Comparison of ENCODE assay signal across 27 cellular contexts in the genomic region with DNA sequence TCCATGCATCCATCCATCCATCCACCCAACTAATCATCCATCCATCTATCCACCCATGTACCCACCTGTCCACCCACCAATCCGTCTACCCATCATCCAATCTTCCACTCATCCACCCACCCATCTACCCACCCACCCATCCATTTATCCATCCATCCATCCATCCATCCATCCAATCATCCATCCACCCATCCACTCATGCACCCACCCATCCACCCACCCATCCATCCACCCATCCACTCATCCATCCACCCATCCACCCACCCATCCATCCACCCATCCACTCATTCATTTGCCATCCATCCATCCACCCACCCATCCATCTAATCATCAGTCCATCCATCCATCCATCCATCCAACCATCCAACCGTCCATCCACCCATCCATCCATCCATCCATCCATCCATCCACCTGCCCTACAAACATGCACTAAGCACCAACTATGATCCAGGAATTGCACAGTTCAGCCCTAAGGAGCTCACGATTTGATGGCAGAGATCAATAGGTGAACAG. TPM values are rescaled to one million over a fixed set of nuclear protein-coding genes. Genes with fewer than 3 reads are reported as not detected.
A peak's percentile ranks its signal among the peaks of the same experiment; 100 is the strongest.
DNase-seq lines count a peak whose midpoint lies in the region; ATAC-seq and TF ChIP-seq lines count a peak whose summit lies in the region.
"Had no signal": no experiment of that assay in that cellular context is flagged by ENCODE, and none has a peak within 500 bp of the region (broad histone marks: within the 10 kb centered on the region; RNA-seq: fewer than 3 reads in every experiment).

No MANE protein-coding gene starts in this region.

- peak overlapping the region; percentile 24 for H3K27ac Mint-ChIP-seq in activated CD8-positive, alpha-beta T cell treated with anti-CD3 and anti-CD28 coated beads, Interleukin-2, amount 10 ng/mL, durations not matched to agents 7 days and 5 days
- no peak overlapping the region for H3K27ac Mint-ChIP-seq in activated CD8-positive, alpha-beta T cell treated with anti-CD3 and anti-CD28 coated beads for 36 hours
- peak overlapping the region; percentile 75 for H3K27ac Mint-ChIP-seq in T-helper 1 cell treated with Interleukin-12 subunit alpha and Interleukin-12 subunit beta and Interleukin-4 antibody, amounts not matched to agents 30 μg/mL and 1 μg/mL, for 36 hours
- peak overlapping the region in 5 of 6 donors; percentile 10 to 98 (median 74) for H3K27ac Mint-ChIP-seq in naive B cell
- H3K27ac Mint-ChIP-seq: activated naive CD8-positive, alpha-beta T cell treated with anti-CD3 and anti-CD28 coated beads, Interleukin-2, amount 50 U/mL, for 24 hours; nephron had no signal

- POLR2A ChIA-PET in activated CD8-positive, alpha-beta T cell treated with anti-CD3 and anti-CD28 coated beads, Interleukin-2, amount 10 ng/mL, durations not matched to agents 7 days and 5 days (lab: Charles Lee): interaction anchor here (2.5 kb wide), 1 partner anchor 42 kb away, joined by 15 read pairs; a partner anchor contains a TSS
- POLR2A ChIA-PET in activated CD8-positive, alpha-beta T cell treated with anti-CD3 and anti-CD28 coated beads for 36 hours (lab: Charles Lee): interaction anchor here (1.2 to 2.0 kb wide), 2 partner anchors 9 to 13 kb away, joined by 3 to 6 read pairs; no protein-coding TSS in a partner anchor

- H3K36me3 Mint-ChIP-seq in activated CD8-positive, alpha-beta T cell treated with anti-CD3 and anti-CD28 coated beads, Interleukin-2, amount 10 ng/mL, durations not matched to agents 7 days and 5 days (ENCODE audit: low read depth): no peaks in the 10 kb centered on the region
- H3K36me3 Mint-ChIP-seq in activated CD8-positive, alpha-beta T cell treated with anti-CD3 and anti-CD28 coated beads for 36 hours (ENCODE audit: low read depth): no peaks in the 10 kb centered on the region
- H3K36me3 Mint-ChIP-seq in T-helper 1 cell treated with Interleukin-12 subunit alpha and Interleukin-12 subunit beta and Interleukin-4 antibody, amounts not matched to agents 30 μg/mL and 1 μg/mL, for 36 hours (ENCODE audit: low read depth): peaks cover 3% of the 10 kb centered on the region
- H3K36me3 Mint-ChIP-seq in naive B cell: no peaks in the 10 kb centered on the region

- no peak for TF ChIP-seq CTCF in activated CD8-positive, alpha-beta T cell treated with anti-CD3 and anti-CD28 coated beads for 36 hours (IDR thresholded peaks at IDR 0.05)

- ATAC-seq in activated CD8-positive, alpha-beta T cell treated with anti-CD3 and anti-CD28 coated beads, Interleukin-2, amount 10 ng/mL, durations not matched to agents 7 days and 5 days: no peak
- no peak for ATAC-seq in activated CD8-positive, alpha-beta T cell treated with anti-CD3 and anti-CD28 coated beads for 36 hours
- ATAC-seq in naive B cell (ENCODE audit: low read depth in 2 of 2): no peak
- ATAC-seq: activated naive CD8-positive, alpha-beta T cell treated with anti-CD3 and anti-CD28 coated beads, Interleukin-2, amount 50 U/mL, for 24 hours; Right ventricle myocardium inferior; upper lobe of right lung had no signal

- H3K27me3 Mint-ChIP-seq in activated CD8-positive, alpha-beta T cell treated with anti-CD3 and anti-CD28 coated beads, Interleukin-2, amount 10 ng/mL, durations not matched to agents 7 days and 5 days (ENCODE audit: low read depth): no peaks in the 10 kb centered on the region
- no peaks in the 10 kb centered on the region for H3K27me3 Mint-ChIP-seq in activated CD8-positive, alpha-beta T cell treated with anti-CD3 and anti-CD28 coated beads for 36 hours
- no peaks in the 10 kb centered on the region for H3K27me3 Mint-ChIP-seq in T-helper 1 cell treated with Interleukin-12 subunit alpha and Interleukin-12 subunit beta and Interleukin-4 antibody, amounts not matched to agents 30 μg/mL and 1 μg/mL, for 36 hours (ENCODE audit: low read depth)
- peaks cover 0 to 4% (median 0%) of the 10 kb centered on the region in 3 donors for H3K27me3 Mint-ChIP-seq in naive B cell
- H3K27me3 Mint-ChIP-seq: activated naive CD8-positive, alpha-beta T cell treated with anti-CD3 and anti-CD28 coated beads, Interleukin-2, amount 50 U/mL, for 24 hours had no signal

- H3K9me3 Mint-ChIP-seq in activated CD8-positive, alpha-beta T cell treated with anti-CD3 and anti-CD28 coated beads, Interleukin-2, amount 10 ng/mL, durations not matched to agents 7 days and 5 days (ENCODE audit: insufficient read depth): no peaks in the 10 kb centered on the region
- no peaks in the 10 kb centered on the region for H3K9me3 Mint-ChIP-seq in activated CD8-positive, alpha-beta T cell treated with anti-CD3 and anti-CD28 coated beads for 36 hours
- no peaks in the 10 kb centered on the region for H3K9me3 Mint-ChIP-seq in T-helper 1 cell treated with Interleukin-12 subunit alpha and Interleukin-12 subunit beta and Interleukin-4 antibody, amounts not matched to agents 30 μg/mL and 1 μg/mL, for 36 hours
- H3K9me3 Mint-ChIP-seq in naive B cell: no peaks in the 10 kb centered on the region
- H3K9me3 Mint-ChIP-seq: activated naive CD8-positive, alpha-beta T cell treated with anti-CD3 and anti-CD28 coated beads, Interleukin-2, amount 50 U/mL, for 24 hours; CD4-positive, CD25-positive, alpha-beta regulatory T cell; nephron had no signal

- H3K4me3 Mint-ChIP-seq in activated CD8-positive, alpha-beta T cell treated with anti-CD3 and anti-CD28 coated beads, Interleukin-2, amount 10 ng/mL, durations not matched to agents 7 days and 5 days: no peak overlapping the region
- no peak overlapping the region for H3K4me3 Mint-ChIP-seq in activated CD8-positive, alpha-beta T cell treated with anti-CD3 and anti-CD28 coated beads for 36 hours
- H3K4me3 Mint-ChIP-seq in T-helper 1 cell treated with Interleukin-12 subunit alpha and Interleukin-12 subunit beta and Interleukin-4 antibody, amounts not matched to agents 30 μg/mL and 1 μg/mL, for 36 hours: peak overlapping the region; percentile 51
- no peak overlapping the region for H3K4me3 Mint-ChIP-seq in naive B cell
- H3K4me3 Mint-ChIP-seq: activated naive CD8-positive, alpha-beta T cell treated with anti-CD3 and anti-CD28 coated beads, Interleukin-2, amount 50 U/mL, for 24 hours; nephron had no signal

- CTCF ChIA-PET in activated CD8-positive, alpha-beta T cell treated with anti-CD3 and anti-CD28 coated beads, Interleukin-2, amount 10 ng/mL, durations not matched to agents 7 days and 5 days (lab: Charles Lee): interaction anchor here (1.0 kb wide), 1 partner anchor 136 kb away, joined by 3 read pairs; a partner anchor contains a TSS
- CTCF ChIA-PET in activated CD8-positive, alpha-beta T cell treated with anti-CD3 and anti-CD28 coated beads for 36 hours (lab: Charles Lee): no interaction called here

- no peak for DNase-seq in activated CD8-positive, alpha-beta T cell treated with anti-CD3 and anti-CD28 coated beads, Interleukin-2, amount 10 ng/mL, durations not matched to agents 7 days and 5 days
- no peak for DNase-seq in activated CD8-positive, alpha-beta T cell treated with anti-CD3 and anti-CD28 coated beads for 36 hours
- no peak for DNase-seq in naive B cell
- no peak for DNase-seq in RKO (ENCODE audit: low spot score)
- no peak for DNase-seq in nucleus accumbens (lab: John Stamatoyannopoulos, UW)
- DNase-seq in AG20443 (ENCODE audit: low spot score): no peak
- no peak for DNase-seq in middle frontal gyrus (ENCODE audit: extremely low spot score, low spot score)
- DNase-seq: activated CD4-positive, alpha-beta T cell treated with anti-CD3 and anti-CD28 coated beads for 4 hours; activated gamma-delta T cell treated with Interleukin-2 at 50 U/mL for 16 hours; activated naive CD8-positive, alpha-beta T cell treated with anti-CD3 and anti-CD28 coated beads, Interleukin-2, amount 50 U/mL, for 24 hours; activated T-cell treated with anti-CD3 and anti-CD28 coated beads, Interleukin-2, amount 50 U/mL, for 48 hours; caudate nucleus; CD4-positive, CD25-positive, alpha-beta regulatory T cell; cortex of kidney; effector memory CD4-positive, alpha-beta T cell; erythroblast; HCEC 1CT; NCI-H1417 treated with DMSO at 0.1 percent for 48 hours; NCI-H2081; NCI-H526 treated with DMSO at 0.1 percent for 48 hours; NK-92 treated with Interleukin-12 subunit alpha and Interleukin-12 subunit beta, amount 100 ng/mL, for 24 hours; SK-N-SH; stimulated activated naive CD4-positive, alpha-beta T cell; upper lobe of right lung had no signal

- intact Hi-C loops in activated CD8-positive, alpha-beta T cell treated with anti-CD3 and anti-CD28 coated beads for 36 hours (cut with micrococcal nuclease): loop anchor here (5.0 kb wide), 1 partner anchor 129 kb away; no protein-coding TSS in a partner anchor

- H3K4me1 Mint-ChIP-seq in activated CD8-positive, alpha-beta T cell treated with anti-CD3 and anti-CD28 coated beads, Interleukin-2, amount 10 ng/mL, durations not matched to agents 7 days and 5 days (ENCODE audit: low read depth): peaks cover 42% of the 10 kb centered on the region
- H3K4me1 Mint-ChIP-seq in activated CD8-positive, alpha-beta T cell treated with anti-CD3 and anti-CD28 coated beads for 36 hours (ENCODE audit: low read depth): peaks cover 37% of the 10 kb centered on the region
- H3K4me1 Mint-ChIP-seq in T-helper 1 cell treated with Interleukin-12 subunit alpha and Interleukin-12 subunit beta and Interleukin-4 antibody, amounts not matched to agents 30 μg/mL and 1 μg/mL, for 36 hours (ENCODE audit: low read depth): peaks cover 32% of the 10 kb centered on the region
- H3K4me1 Mint-ChIP-seq in naive B cell: peaks cover 19 to 31% (median 22%) of the 10 kb centered on the region in 3 donors

RNA-seq across cellular contexts. Expression of a gene that starts 21.3 kb away (rescaled TPM):
- total RNA-seq in activated CD8-positive, alpha-beta T cell treated with anti-CD3 and anti-CD28 coated beads, Interleukin-2, amount 10 ng/mL, durations not matched to agents 7 days and 5 days: 1 to 10 TPM; 5.9 to 6.9 TPM
- 1 to 10 TPM; 1.5 to 2.3 TPM for total RNA-seq in activated CD8-positive, alpha-beta T cell treated with anti-CD3 and anti-CD28 coated beads for 36 hours
- polyA plus RNA-seq in naive B cell (ENCODE audit: low read depth in 6 of 6): 10 to 100 TPM; 29.4 to 46.2 (median 40.6) TPM

RNA-seq across cellular contexts. Expression of a gene that starts 41.3 kb away (rescaled TPM):
- total RNA-seq in activated CD8-positive, alpha-beta T cell treated with anti-CD3 and anti-CD28 coated beads, Interleukin-2, amount 10 ng/mL, durations not matched to agents 7 days and 5 days: 10 to 100 TPM; 22.0 to 25.8 TPM
- total RNA-seq in activated CD8-positive, alpha-beta T cell treated with anti-CD3 and anti-CD28 coated beads for 36 hours: 10 to 100 TPM; 18.4 to 19.5 TPM
- 10 to 100 TPM; 13.3 to 29.1 (median 19.3) TPM for polyA plus RNA-seq in naive B cell (ENCODE audit: low read depth in 6 of 6)

RNA-seq across cellular contexts. Expression of a gene that starts 41.3 kb away (rescaled TPM):
- 1 to 10 TPM; 2.4 to 2.5 TPM for total RNA-seq in activated CD8-positive, alpha-beta T cell treated with anti-CD3 and anti-CD28 coated beads, Interleukin-2, amount 10 ng/mL, durations not matched to agents 7 days and 5 days
- 1 to 10 TPM; 2.1 to 2.9 TPM for total RNA-seq in activated CD8-positive, alpha-beta T cell treated with anti-CD3 and anti-CD28 coated beads for 36 hours
- polyA plus RNA-seq in naive B cell (ENCODE audit: low read depth in 6 of 6): under 1 TPM in 4 of 6 donors, not detected in 2; 0.62 to 0.79 (median 0.71) TPM
